In genomic region chr9:113886471-113886870, GRCh38 we compare ENCODE assay signal across 10 cellular contexts. TPM values are rescaled to one million over a fixed set of nuclear protein-coding genes. Genes with fewer than 3 reads are reported as not detected.
DNase-seq lines count a peak whose midpoint lies in the region; ATAC-seq and TF ChIP-seq lines count a peak whose summit lies in the region.
"Had no signal": no experiment of that assay in that cellular context is flagged by ENCODE, and none has a peak within 500 bp of the region (broad histone marks: within the 10 kb centered on the region; RNA-seq: fewer than 3 reads in every experiment).

No MANE protein-coding gene starts in this region.

- TF ChIP-seq POLR2A in heart left ventricle (IDR thresholded peaks at IDR 0.05) = no peak

- H3K27me3 ChIP-seq in heart left ventricle (no peaks in the 10 kb centered on the region), smooth muscle cell (ENCODE audit: low read depth) (no peaks in the 10 kb centered on the region), brain microvascular endothelial cell (replicated peaks) (no peaks in the 10 kb centered on the region)

- H3K4me1 Mint-ChIP-seq in T-helper 17 cell = peaks cover 7% of the 10 kb centered on the region

- H4K20me1 ChIP-seq in smooth muscle cell (ENCODE audit: low read depth) = peaks cover 78% of the 10 kb centered on the region

- peaks cover 23% of the 10 kb centered on the region for H3K27me3 Mint-ChIP-seq in T-helper 17 cell

- intact Hi-C loops in heart left ventricle (cut with DNase I) = loop anchor here in 2 of 10 donors (5.0 to 10.0 kb wide), 2 partner anchors 51 to 78 kb away; no protein-coding TSS in a partner anchor

- H3K36me3 Mint-ChIP-seq in T-helper 17 cell (ENCODE audit: low read depth) = peaks cover 6% of the 10 kb centered on the region

- no peak overlapping the region for H3K27ac Mint-ChIP-seq in T-helper 17 cell

- no peak overlapping the region for H3K9ac ChIP-seq in smooth muscle cell (ENCODE audit: low read depth)

- peaks cover 90% of the 10 kb centered on the region for H3K79me2 ChIP-seq in smooth muscle cell (ENCODE audit: low read depth)

- H3K9me3 ChIP-seq in T-helper 17 cell (ENCODE audit: control insufficient read depth, low read length, poor library complexity, severe bottlenecking) (no peaks in the 10 kb centered on the region), heart left ventricle (peaks cover 0 to 15% (median 7%) of the 10 kb centered on the region in 12 donors), smooth muscle cell (replicated peaks; ENCODE audit: low read depth) (peaks cover 8% of the 10 kb centered on the region)

- peak overlapping the region; percentile 78 for H3K4me3 Mint-ChIP-seq in T-helper 17 cell

- H3K4me2 ChIP-seq in smooth muscle cell = peak overlapping the region; percentile 42

- peaks cover 0 to 38% (median 7%) of the 10 kb centered on the region in 12 donors for H3K4me1 ChIP-seq in heart left ventricle
- H3K4me1 ChIP-seq in smooth muscle cell (ENCODE audit: low read depth) = peaks cover 16% of the 10 kb centered on the region

- H3K27ac ChIP-seq in heart left ventricle = peak overlapping the region in 6 of 12 donors; percentile 30 to 59 (median 40)
- no peak overlapping the region for H3K27ac ChIP-seq in smooth muscle cell (ENCODE audit: low read depth)
- H3K27ac ChIP-seq in brain microvascular endothelial cell = no peak overlapping the region

- peak; percentile 18 for DNase-seq in H4 (ENCODE audit: low spot score)
- no peak for DNase-seq in T-helper 17 cell
- no peak for DNase-seq in heart left ventricle
- DNase-seq in smooth muscle cell (lab: John Stamatoyannopoulos, UW; ENCODE audit: unreplicated experiment) = no peak
- DNase-seq in DMS53 (lab: John Stamatoyannopoulos, UW) = no peak
- DNase-seq in brain microvascular endothelial cell = no peak
- DNase-seq: GOT3, NCI-H524 had no signal

- H3K36me3 ChIP-seq in heart left ventricle = peaks cover 0 to 10% (median 0%) of the 10 kb centered on the region in 9 donors
- H3K36me3 ChIP-seq in smooth muscle cell (ENCODE audit: low read depth) = peaks cover 7% of the 10 kb centered on the region
- peaks cover 2% of the 10 kb centered on the region for H3K36me3 ChIP-seq in brain microvascular endothelial cell (replicated peaks)

- H2AFZ ChIP-seq in smooth muscle cell (ENCODE audit: low read depth) = no peak overlapping the region

- H3K4me3 ChIP-seq in heart left ventricle (peak overlapping the region in 10 of 12 donors; percentile 17 to 51 (median 38)), smooth muscle cell (peak overlapping the region; percentile 15), brain microvascular endothelial cell (ENCODE audit: low read depth, low read length) (no peak overlapping the region)

- 2 to 7% (median 4%) methylated on average over 1 of the region's 1 CpG for WGBS in heart left ventricle, 4 donors
- WGBS in smooth muscle cell (ENCODE audit: low lambda C conversion rate) = 42% methylated on average over 1 of the region's 1 CpG

- in situ Hi-C loops in brain microvascular endothelial cell (cut with HindIII; ENCODE audit: low pct_ligation_motif_present, low sequenced_read_pairs) = no loop called here

- TF ChIP-seq CTCF in heart left ventricle (IDR thresholded peaks at IDR 0.05) (no peak), smooth muscle cell (IDR thresholded peaks at IDR 0.05; ENCODE audit: borderline replicate concordance, insufficient read depth, poor library complexity, severe bottlenecking) (no peak), brain microvascular endothelial cell (IDR thresholded peaks at IDR 0.05; ENCODE audit: low read depth, low read length, missing control alignments) (no peak)

- no peak for ATAC-seq in T-helper 17 cell
- peak in 2 of 4 donors; percentile 26 to 37 for ATAC-seq in heart left ventricle
- ATAC-seq in HG03045 (IDR thresholded peaks at IDR 0.05; ENCODE audit: unreplicated experiment) = no peak
- ATAC-seq in HG02642 (IDR thresholded peaks at IDR 0.05; ENCODE audit: poor library complexity, unreplicated experiment) = no peak

- no peaks in the 10 kb centered on the region for H3F3A ChIP-seq in smooth muscle cell (ENCODE audit: low read depth)

RNA-seq across cellular contexts. Expression of gene ZNF618, which starts 10.4 kb away (rescaled TPM):
- 4.8 and 4.9 TPM in 2 replicates for total RNA-seq in H4 (2014; rRNA removed; shearing (Covaris generic))
- 1 to 10 TPM in 1 of 2 donors, under 1 TPM in 1; 0.60 to 1.7 TPM for total RNA-seq in T-helper 17 cell
- total RNA-seq in heart left ventricle = 1 to 10 TPM in 8 of 9 donors, under 1 TPM in 1; 0.81 to 4.2 (median 2.0) TPM
- polyA plus RNA-seq in heart left ventricle = 1 to 10 TPM in 1 of 2 donors, under 1 TPM in 1; 0.95 to 1.0 TPM
- 7.7 and 9.9 TPM in 2 replicates for total RNA-seq in smooth muscle cell
- 17.4 and 19.5 TPM in 2 replicates for polyA plus RNA-seq in smooth muscle cell
